Comparison of ENCODE assay signal across 9 cellular contexts in the genomic region with DNA sequence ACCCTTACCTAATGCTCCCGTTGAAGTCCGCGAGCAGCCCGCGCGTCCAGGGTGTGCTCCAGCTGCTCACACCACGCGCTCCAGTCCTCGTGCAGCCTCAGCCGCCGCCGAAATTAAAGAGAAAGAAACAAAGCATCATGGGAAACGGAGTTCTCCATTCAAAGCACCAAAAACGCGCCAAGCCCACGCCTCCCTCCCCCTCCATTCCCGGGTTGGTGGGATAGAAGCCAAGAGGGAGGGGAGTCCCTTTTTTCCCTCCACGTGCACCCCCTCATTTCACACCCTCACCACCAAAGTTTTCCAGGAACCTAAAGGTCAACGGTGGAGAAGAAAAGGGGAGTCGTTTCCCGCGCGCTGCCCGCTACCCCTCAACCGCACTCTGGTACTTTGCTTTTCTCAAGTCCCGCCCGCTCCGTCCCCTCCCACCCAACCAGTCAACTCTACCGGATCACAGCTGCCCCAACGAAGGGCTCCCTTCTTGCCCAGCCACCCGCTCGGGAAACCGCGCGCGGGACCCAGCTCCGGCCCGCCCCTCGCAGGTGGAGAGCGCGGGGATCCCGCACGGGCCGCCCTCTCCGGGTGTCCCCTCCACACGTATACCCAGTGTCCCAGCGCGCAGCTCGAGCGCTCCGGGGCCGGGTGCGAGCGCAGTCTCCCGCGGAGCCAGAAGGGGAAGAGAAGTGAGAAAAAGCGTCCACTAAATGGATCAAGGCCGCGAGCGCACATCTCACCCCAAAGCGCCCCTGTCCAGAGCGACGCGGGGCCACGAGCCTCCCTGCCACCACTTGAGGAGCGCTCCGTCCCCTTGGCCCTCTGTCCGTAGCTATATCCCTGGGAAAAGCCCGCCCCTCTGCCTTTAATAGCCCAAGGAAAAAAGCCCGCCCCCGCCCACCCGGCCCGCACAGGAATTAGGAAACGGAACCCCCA.
DNase-seq lines count a peak whose midpoint lies in the region; ATAC-seq and TF ChIP-seq lines count a peak whose summit lies in the region.
"Had no signal": no experiment of that assay in that cellular context is flagged by ENCODE, and none has a peak within 500 bp of the region (broad histone marks: within the 10 kb centered on the region; RNA-seq: fewer than 3 reads in every experiment).

No MANE protein-coding gene starts in this region.

- H3K27me3 Mint-ChIP-seq in activated naive CD4-positive, alpha-beta T cell treated with anti-CD3 and anti-CD28 coated beads, Interleukin-2, amount 10 ng/mL, durations not matched to agents 7 days and 5 days, result peaks cover 6% of the 10 kb centered on the region

- H3K36me3 Mint-ChIP-seq in activated naive CD4-positive, alpha-beta T cell treated with anti-CD3 and anti-CD28 coated beads, Interleukin-2, amount 10 ng/mL, durations not matched to agents 7 days and 5 days, result peaks cover 38% of the 10 kb centered on the region

- H3K4me1 ChIP-seq in left ventricle myocardium inferior (no peaks in the 10 kb centered on the region), psoas muscle (no peaks in the 10 kb centered on the region)

- intact Hi-C loops in left ventricle myocardium inferior (cut with micrococcal nuclease) (no loop called here), psoas muscle (cut with DNase I) (no loop called here)

- H3K36me3 ChIP-seq in left ventricle myocardium inferior (no peaks in the 10 kb centered on the region), psoas muscle (ENCODE audit: insufficient read depth in 1 of 2, low read depth in 1 of 2) (no peaks in the 10 kb centered on the region)

- peaks cover 31% of the 10 kb centered on the region for H3K4me1 Mint-ChIP-seq in activated naive CD4-positive, alpha-beta T cell treated with anti-CD3 and anti-CD28 coated beads, Interleukin-2, amount 10 ng/mL, durations not matched to agents 7 days and 5 days

- peak overlapping the region; percentile 93 for H3K27ac Mint-ChIP-seq in activated naive CD4-positive, alpha-beta T cell treated with anti-CD3 and anti-CD28 coated beads, Interleukin-2, amount 10 ng/mL, durations not matched to agents 7 days and 5 days

- ATAC-seq in psoas muscle, result peak in 3 of 4 donors; percentile 22 to 76 (median 57)

- DNase-seq in activated gamma-delta T cell (lab: John Stamatoyannopoulos, UW), result peak; percentile 12
- no peak for DNase-seq in activated gamma-delta T cell treated with Interleukin-2 at 50 U/mL for 16 hours
- peak; percentile 24 for DNase-seq in NCI-H2029 treated with DMSO at 0.1 percent for 48 hours (lab: John Stamatoyannopoulos, UW)
- peak; percentile 67 for DNase-seq in activated naive CD4-positive, alpha-beta T cell treated with anti-CD3 and anti-CD28 coated beads, Interleukin-2, amount 10 ng/mL, durations not matched to agents 7 days and 5 days
- peak; percentile 24 for DNase-seq in left ventricle myocardium inferior
- DNase-seq in psoas muscle, result peak; percentile 15 to 64
- no peak for DNase-seq in NCI-H345 (lab: John Stamatoyannopoulos, UW)
- DNase-seq in NCI-H1048 (lab: John Stamatoyannopoulos, UW), result no peak

- peak overlapping the region; percentile 68 for H3K4me3 ChIP-seq in left ventricle myocardium inferior
- H3K4me3 ChIP-seq in psoas muscle, result peak overlapping the region; percentile 69

- peaks cover 21% of the 10 kb centered on the region for H3K27me3 ChIP-seq in left ventricle myocardium inferior (ENCODE audit: low read depth)
- peaks cover 0 to 26% (median 0%) of the 10 kb centered on the region in 3 donors for H3K27me3 ChIP-seq in psoas muscle (ENCODE audit: insufficient read depth in 3 of 3, low read length in 2 of 3)

- H3K27ac ChIP-seq in left ventricle myocardium inferior (replicated peaks), result no peak overlapping the region
- no peak overlapping the region for H3K27ac ChIP-seq in psoas muscle
- H3K27ac ChIP-seq: C4-2B had no signal

- H3K4me3 Mint-ChIP-seq in activated naive CD4-positive, alpha-beta T cell treated with anti-CD3 and anti-CD28 coated beads, Interleukin-2, amount 10 ng/mL, durations not matched to agents 7 days and 5 days, result peak overlapping the region; percentile 96

- TF ChIP-seq CTCF in left ventricle myocardium inferior (IDR thresholded peaks at IDR 0.05; ENCODE audit: borderline replicate concordance), result no peak
- no peak for TF ChIP-seq CTCF in psoas muscle (IDR thresholded peaks at IDR 0.05)

- no peaks in the 10 kb centered on the region for H3K9me3 Mint-ChIP-seq in activated naive CD4-positive, alpha-beta T cell treated with anti-CD3 and anti-CD28 coated beads, Interleukin-2, amount 10 ng/mL, durations not matched to agents 7 days and 5 days

- 1 to 34% (median 2%) methylated on average over 27 to 74 of the region's 74 CpGs for WGBS in psoas muscle, 3 donors

- CTCF ChIA-PET in activated naive CD4-positive, alpha-beta T cell treated with anti-CD3 and anti-CD28 coated beads, Interleukin-2, amount 10 ng/mL, durations not matched to agents 7 days and 5 days (lab: Charles Lee), result no interaction called here

- H3K9me3 ChIP-seq in left ventricle myocardium inferior (replicated peaks) (no peaks in the 10 kb centered on the region), psoas muscle (no peaks in the 10 kb centered on the region)

Comparison
In these comparisons a context has a peak if more than half of its experiments do, and no peak if none do; other contexts are left out.
1. DNase-seq: peak in activated gamma-delta T cell (single experiment), NCI-H2029 treated with DMSO at 0.1 percent for 48 hours (single experiment), activated naive CD4-positive, alpha-beta T cell treated with anti-CD3 and anti-CD28 coated beads, Interleukin-2, amount 10 ng/mL, durations not matched to agents 7 days and 5 days (single experiment), left ventricle myocardium inferior (single experiment) and psoas muscle (2 of 2); none in activated gamma-delta T cell treated with Interleukin-2 at 50 U/mL for 16 hours (single experiment), NCI-H345 (single experiment) and NCI-H1048 (single experiment).